Comparison of ENCODE assay signal across 8 cellular contexts in the genomic region with DNA sequence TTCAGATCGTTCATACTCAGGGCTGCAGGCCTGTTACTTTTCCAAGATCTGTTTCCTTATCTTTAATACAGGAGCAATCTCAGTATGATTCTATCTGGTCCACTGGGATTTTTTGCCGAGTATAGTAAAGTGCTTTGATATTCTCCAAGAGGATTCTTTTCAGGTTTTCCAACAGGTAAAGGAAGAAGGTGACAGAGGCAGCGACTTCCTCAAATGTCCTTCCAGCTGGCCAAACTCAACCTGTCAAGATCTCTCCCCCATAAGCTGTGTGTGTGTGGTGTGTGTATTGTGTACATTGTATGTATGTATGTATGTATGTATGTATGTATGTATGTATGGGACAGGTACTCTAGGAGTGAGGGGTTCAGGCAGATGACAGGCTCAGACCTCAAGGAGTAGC. TPM values are rescaled to one million over a fixed set of nuclear protein-coding genes. Genes with fewer than 3 reads are reported as not detected.
A peak's percentile ranks its signal among the peaks of the same experiment; 100 is the strongest.
DNase-seq lines count a peak whose midpoint lies in the region; ATAC-seq and TF ChIP-seq lines count a peak whose summit lies in the region.

No MANE protein-coding gene starts in this region.

- DNase-seq in GM23338 (ENCODE audit: low spot score) (no peak), foreskin keratinocyte (no peak), skeletal muscle cell (ENCODE audit: low read depth) (no peak), MV-4-11 (lab: John Stamatoyannopoulos, UW) (no peak)

- peak overlapping the region; percentile 89 for H3K4me2 ChIP-seq in GM23338

- H3K79me2 ChIP-seq in GM23338 (replicated peaks; ENCODE audit: insufficient read depth) = peaks cover 55% of the 10 kb centered on the region

- H3K36me3 ChIP-seq in GM23338 (ENCODE audit: insufficient read depth) = peaks cover 41% of the 10 kb centered on the region

- peaks cover 10% of the 10 kb centered on the region for H3F3A ChIP-seq in GM23338 (replicated peaks; ENCODE audit: low read depth)

- H3K27ac Mint-ChIP-seq in GM23338 = no peak overlapping the region

- peaks cover 42% of the 10 kb centered on the region for H3K36me3 Mint-ChIP-seq in GM23338 (ENCODE audit: low read depth)

- H3K27me3 ChIP-seq in GM23338 (ENCODE audit: insufficient read depth) (no peaks in the 10 kb centered on the region), foreskin keratinocyte (no peaks in the 10 kb centered on the region)

- peaks cover 10% of the 10 kb centered on the region for H3K4me1 ChIP-seq in GM23338 (ENCODE audit: insufficient read depth)
- H3K4me1 ChIP-seq in foreskin keratinocyte = peaks cover 5% of the 10 kb centered on the region

- TF ChIP-seq CTCF in GM23338 (conservative IDR thresholded peaks at IDR 0.05; ENCODE audit: low read depth in 2 of 2) (no peak), VCaP (conservative IDR thresholded peaks at IDR 0.05) (no peak), foreskin keratinocyte (conservative IDR thresholded peaks at IDR 0.05) (no peak)

- H3K27ac ChIP-seq in GM23338 (ENCODE audit: low read depth) (no peak overlapping the region), VCaP (peak overlapping the region; percentile 93), foreskin keratinocyte (peak overlapping the region; percentile 69)

- H2AFZ ChIP-seq in GM23338 = no peak overlapping the region

- H3K4me3 Mint-ChIP-seq in GM23338 = peak overlapping the region; percentile 94

- peaks cover 12% of the 10 kb centered on the region for H3K4me1 Mint-ChIP-seq in GM23338

- 0 out of 2 replicates have a peak, but pooled peaks cover 2% of the 10 kb centered on the region for H3K9me2 ChIP-seq in GM23338 (ENCODE audit: insufficient read depth)

- H3K9me3 Mint-ChIP-seq in GM23338 = no peaks in the 10 kb centered on the region

- H3K27me3 Mint-ChIP-seq in GM23338 (ENCODE audit: insufficient read depth, low read depth, poor library complexity) = peaks cover 6% of the 10 kb centered on the region

- H3K4me3 ChIP-seq in GM23338 = peak overlapping the region; percentile 84
- H3K4me3 ChIP-seq in skeletal muscle cell (ENCODE audit: low read depth, low read length) = peak overlapping the region; percentile 74

- ATAC-seq in GM23338 = no peak
- ATAC-seq in foreskin keratinocyte = no peak
- no peak for ATAC-seq in GM21390 (IDR thresholded peaks at IDR 0.05; ENCODE audit: unreplicated experiment)
- no peak for ATAC-seq in HG03520 (IDR thresholded peaks at IDR 0.05; ENCODE audit: unreplicated experiment)
- ATAC-seq in HG03565 (IDR thresholded peaks at IDR 0.05; ENCODE audit: unreplicated experiment) = no peak

- peaks cover 24% of the 10 kb centered on the region for H4K20me1 ChIP-seq in GM23338 (replicated peaks; ENCODE audit: insufficient read depth)

TF ChIP-seq in GM23338, 12 proteins besides CTCF, POLR2A, EP300 and RAD21:
- TF ChIP-seq STAT1 (IDR thresholded peaks at IDR 0.05; ENCODE audit: unreplicated experiment) = no peak

RNA-seq across cellular contexts. Expression of a gene that starts 1.1 kb away (rescaled TPM):
- total RNA-seq in GM23338 (2014; rRNA removed; shearing (Covaris generic)) = 172 and 186 TPM in 2 replicates
- polyA plus RNA-seq in GM23338 (2016; fragmentation: Nextera tagmentation; extraction: Ambion mirVana) (275 and 293 TPM in 2 replicates), foreskin keratinocyte (142 and 150 TPM in 2 replicates)
- total RNA-seq in foreskin keratinocyte = 144 and 153 TPM in 2 replicates

RNA-seq across cellular contexts. Expression of a gene that starts 30.0 kb away (rescaled TPM):
- total RNA-seq in GM23338 (2014; rRNA removed; shearing (Covaris generic)) = 1,070 and 1,109 TPM in 2 replicates
- polyA plus RNA-seq in GM23338 (2016; fragmentation: Nextera tagmentation; extraction: Ambion mirVana) (2,149 and 2,351 TPM in 2 replicates), foreskin keratinocyte (906 and 916 TPM in 2 replicates)
- total RNA-seq in foreskin keratinocyte = 680 and 737 TPM in 2 replicates

RNA-seq across cellular contexts. Expression of a gene that starts 32.2 kb away (rescaled TPM):
- 254 and 294 TPM in 2 replicates for total RNA-seq in GM23338 (2014; rRNA removed; shearing (Covaris generic))
- polyA plus RNA-seq in GM23338 (2016; fragmentation: Nextera tagmentation; extraction: Ambion mirVana) (1,008 and 1,039 TPM in 2 replicates), foreskin keratinocyte (112 and 150 TPM in 2 replicates)
- 107 and 146 TPM in 2 replicates for total RNA-seq in foreskin keratinocyte

RNA-seq across cellular contexts. Expression of a gene that starts 51.6 kb away (rescaled TPM):
- 3.0 and 3.7 TPM in 2 replicates for total RNA-seq in GM23338 (2014; rRNA removed; shearing (Covaris generic))
- polyA plus RNA-seq in GM23338 (2016; fragmentation: Nextera tagmentation; extraction: Ambion mirVana) = 4.6 and 4.9 TPM in 2 replicates
- total RNA-seq in foreskin keratinocyte = 10.5 and 12.4 TPM in 2 replicates
- 6.4 and 7.7 TPM in 2 replicates for polyA plus RNA-seq in foreskin keratinocyte

RNA-seq across cellular contexts. Expression of a gene that starts 51.8 kb away (rescaled TPM):
- total RNA-seq in GM23338 (2014; rRNA removed; shearing (Covaris generic)) = 1.2 and 1.6 TPM in 2 replicates
- polyA plus RNA-seq in GM23338 (2016; fragmentation: Nextera tagmentation; extraction: Ambion mirVana) (4.5 and 4.6 TPM in 2 replicates), foreskin keratinocyte (1.2 and 1.4 TPM in 2 replicates)
- 1.7 and 2.3 TPM in 2 replicates for total RNA-seq in foreskin keratinocyte
